11 cellular contexts compared by ENCODE assay signal in the genomic region with DNA sequence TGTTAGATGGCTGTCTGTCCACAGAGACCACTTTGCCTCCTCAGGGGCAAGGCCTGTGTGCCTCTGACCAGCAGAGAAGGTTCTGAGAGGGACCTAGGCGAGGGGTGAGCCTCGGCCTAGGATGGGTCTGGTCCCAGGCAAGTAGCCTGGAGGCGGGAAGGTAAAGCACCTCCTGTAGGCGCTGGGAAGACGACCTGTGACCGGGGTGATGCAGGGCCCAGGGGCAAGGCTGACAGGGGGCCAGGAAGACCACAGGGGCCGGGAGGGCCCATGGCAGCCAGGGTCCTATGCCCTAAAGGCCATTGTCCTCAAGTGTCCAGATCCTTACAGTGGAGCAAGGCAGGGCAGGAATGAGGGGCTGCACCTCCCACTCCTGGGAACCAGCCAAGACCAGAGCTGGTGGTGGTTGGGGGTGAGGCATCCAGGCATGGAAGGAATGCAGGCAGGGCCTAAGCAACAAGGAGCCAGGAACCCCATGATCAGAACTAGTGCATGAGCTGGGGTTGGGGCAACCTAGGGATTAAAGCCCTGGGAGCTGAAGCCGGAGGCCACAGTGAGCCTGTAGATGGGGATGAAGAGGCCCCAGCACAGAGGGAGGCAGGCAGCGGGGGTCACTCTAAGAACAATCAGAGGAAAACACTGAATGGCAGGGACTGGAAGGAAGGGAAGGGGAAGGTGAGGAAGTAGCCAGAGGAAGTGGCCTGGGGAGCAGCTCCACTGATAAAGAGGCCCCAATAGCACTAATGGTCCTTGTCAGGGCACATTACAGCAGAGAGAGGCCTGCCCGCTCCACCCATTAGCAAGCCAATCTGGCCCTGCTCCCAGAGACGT. TPM values are rescaled to one million over a fixed set of nuclear protein-coding genes. Genes with fewer than 3 reads are reported as not detected.
DNase-seq lines count a peak whose midpoint lies in the region; ATAC-seq and TF ChIP-seq lines count a peak whose summit lies in the region.
"Had no signal": no experiment of that assay in that cellular context is flagged by ENCODE, and none has a peak within 500 bp of the region (broad histone marks: within the 10 kb centered on the region; RNA-seq: fewer than 3 reads in every experiment).

No MANE protein-coding gene starts in this region.

- no peak overlapping the region for H3K18ac ChIP-seq in H9 (ENCODE audit: insufficient read length, low read depth, low read length)

- H2BK20ac ChIP-seq in H9 (ENCODE audit: low read depth, low read length, poor library complexity, severe bottlenecking): no peak overlapping the region

- no peak overlapping the region for H3K23ac ChIP-seq in H9 (ENCODE audit: insufficient read length, low read depth, low read length)

- TF ChIP-seq POLR2A in thyroid gland (IDR thresholded peaks at IDR 0.05): no peak

- no peak overlapping the region for H3K4ac ChIP-seq in H9 (ENCODE audit: low read depth, low read length)

- intact Hi-C loops in thyroid gland (cut with DNase I): no loop called here

- no peaks in the 10 kb centered on the region for H3K79me1 ChIP-seq in H9 (ENCODE audit: insufficient read depth, low read depth, low read length, poor library complexity, severe bottlenecking)

- CTCF ChIA-PET in HEK293T (lab: Yijun Ruan, JAX): no interaction called here

- H3K14ac ChIP-seq in H9 (ENCODE audit: insufficient read depth, low read length): no peak overlapping the region

- H2BK12ac ChIP-seq in H9 (ENCODE audit: insufficient read length, low read depth, low read length): no peak overlapping the region

- no peak overlapping the region for H4K5ac ChIP-seq in H9 (ENCODE audit: insufficient read length, low read depth, low read length)

- H3K4me3 ChIP-seq in astrocyte of the spinal cord (ENCODE audit: low read depth, low read length): no peak overlapping the region
- no peak overlapping the region for H3K4me3 ChIP-seq in thyroid gland (replicated peaks in 1 of 3)

- H3K4me3 Mint-ChIP-seq in H9: no peak overlapping the region
- H3K4me3 Mint-ChIP-seq: activated naive CD4-positive, alpha-beta T cell treated with anti-CD3 and anti-CD28 coated beads, Interleukin-2, amount 50 U/mL, for 24 hours had no signal

- H4K8ac ChIP-seq in H9 (replicated peaks; ENCODE audit: insufficient read length, low read depth, low read length): no peak overlapping the region

- no peak for ATAC-seq in HG02571 (IDR thresholded peaks at IDR 0.05; ENCODE audit: unreplicated experiment)

- H3K27me3 ChIP-seq in H9 (ENCODE audit: insufficient read depth, low read length) (no peaks in the 10 kb centered on the region), thyroid gland (no peaks in the 10 kb centered on the region)

- H3K27ac ChIP-seq in H9 (ENCODE audit: insufficient read length, low read depth, low read length) (no peak overlapping the region), thyroid gland (peak overlapping the region in 2 of 3 donors; percentile 5 to 43)

- H3K27ac Mint-ChIP-seq in H9: peak overlapping the region in 2 of 3 experiments; percentile 86 to 87; a peak in 5 of 7 replicates
- H3K27ac Mint-ChIP-seq: activated naive CD4-positive, alpha-beta T cell treated with anti-CD3 and anti-CD28 coated beads, Interleukin-2, amount 50 U/mL, for 24 hours had no signal

- H3K4me1 Mint-ChIP-seq in H9: peaks cover 52 to 57% of the 10 kb centered on the region in 2 experiments
- H3K4me1 Mint-ChIP-seq: activated naive CD4-positive, alpha-beta T cell treated with anti-CD3 and anti-CD28 coated beads, Interleukin-2, amount 50 U/mL, for 24 hours had no signal

- no peaks in the 10 kb centered on the region for H3K23me2 ChIP-seq in H9 (ENCODE audit: insufficient read length, low read depth, low read length, poor library complexity, severe bottlenecking)

- no peaks in the 10 kb centered on the region; the same call in 1 of the 2 replicates for H3K4me1 ChIP-seq in H9 (ENCODE audit: insufficient read depth, low read length)
- H3K4me1 ChIP-seq in thyroid gland: peaks cover 12 to 20% of the 10 kb centered on the region in 2 donors

- H3K27me3 Mint-ChIP-seq in H9 (ENCODE audit: low read depth): no peaks in the 10 kb centered on the region
- H3K27me3 Mint-ChIP-seq: activated naive CD4-positive, alpha-beta T cell treated with anti-CD3 and anti-CD28 coated beads, Interleukin-2, amount 50 U/mL, for 24 hours had no signal

- H4K91ac ChIP-seq in H9 (ENCODE audit: insufficient read length, low read depth, low read length): no peak overlapping the region

- no peaks in the 10 kb centered on the region for H3K9me3 Mint-ChIP-seq in H9
- H3K9me3 Mint-ChIP-seq: activated naive CD4-positive, alpha-beta T cell treated with anti-CD3 and anti-CD28 coated beads, Interleukin-2, amount 50 U/mL, for 24 hours had no signal

- POLR2A ChIA-PET in HEK293T (lab: Yijun Ruan, JAX): no interaction called here

- H4K20me1 ChIP-seq in H9 (ENCODE audit: control insufficient read depth, insufficient read depth, insufficient read length): no peaks in the 10 kb centered on the region

- no peak overlapping the region for H3T11ph ChIP-seq in H9 (ENCODE audit: low read length)

- no peak overlapping the region for H3K9ac ChIP-seq in H9 (ENCODE audit: extremely low read depth, insufficient read length, low read length)

- H2AFZ ChIP-seq in H9 (ENCODE audit: low read length): no peak overlapping the region

- TF ChIP-seq CTCF in H9 (conservative IDR thresholded peaks at IDR 0.05) (no peak), astrocyte of the spinal cord (IDR thresholded peaks at IDR 0.05; ENCODE audit: low read depth, low read length) (no peak), thyroid gland (IDR thresholded peaks at IDR 0.05) (no peak), GM10266 (IDR thresholded peaks at IDR 0.05; ENCODE audit: control insufficient read depth, insufficient read depth, low read depth, missing control alignments) (no peak)

- no peak overlapping the region for H2BK5ac ChIP-seq in H9 (ENCODE audit: insufficient read length, low read length)

- H2BK120ac ChIP-seq in H9 (ENCODE audit: low read depth, low read length, poor library complexity, severe bottlenecking): no peak overlapping the region

- no peak overlapping the region for H3K4me2 ChIP-seq in H9 (ENCODE audit: insufficient read depth, insufficient read length, low read length)

- H3K9me3 ChIP-seq in H9 (ENCODE audit: control insufficient read depth, low read depth, low read length): no peaks in the 10 kb centered on the region
- H3K9me3 ChIP-seq in thyroid gland: no peaks in the 10 kb centered on the region

- H3K36me3 Mint-ChIP-seq in H9 (ENCODE audit: insufficient read depth in 1 of 3, low read depth in 3 of 3): no peaks in the 10 kb centered on the region
- H3K36me3 Mint-ChIP-seq: activated naive CD4-positive, alpha-beta T cell treated with anti-CD3 and anti-CD28 coated beads, Interleukin-2, amount 50 U/mL, for 24 hours had no signal

- H3K79me2 ChIP-seq in H9 (ENCODE audit: insufficient read depth, low read length): no peaks in the 10 kb centered on the region

- H2BK15ac ChIP-seq in H9 (ENCODE audit: low read depth, low read length): no peak overlapping the region

- H3K36me3 ChIP-seq in thyroid gland: no peaks in the 10 kb centered on the region

- DNase-seq in H9 (no peak), astrocyte of the spinal cord (ENCODE audit: low read depth, low spot score) (peak; percentile 29), kidney tubule cell (ENCODE audit: low spot score) (peak; percentile 21), thyroid gland (peak; percentile 51 to 58), GM10266 (ENCODE audit: extremely low spot score) (no peak), HEK293T (ENCODE audit: extremely low spot score) (no peak)
- DNase-seq: hippocampal formation, NCI-H1417, NCI-H526 had no signal

- H3K56ac ChIP-seq in H9 (ENCODE audit: insufficient read length, low read depth, low read length): no peak overlapping the region

- in situ Hi-C loops in astrocyte of the spinal cord (cut with HindIII; ENCODE audit: low sequenced_read_pairs): no loop called here

- H2AK5ac ChIP-seq in H9 (ENCODE audit: insufficient read length, low read length): no peak overlapping the region

- WGBS in H9 (ENCODE audit: extremely low coverage, insufficient read length, low lambda C conversion rate): no CpG with 5 or more reads among the region's 11 CpGs
- 81 to 87% methylated on average over 11 of the region's 11 CpGs for WGBS in thyroid gland, 2 donors

TF ChIP-seq in HEK293T, 16 proteins besides CTCF, POLR2A, EP300 and RAD21:
- TF ChIP-seq ARNT (IDR thresholded peaks at IDR 0.05) (no peak), FOXM1 (IDR thresholded peaks at IDR 0.05; ENCODE audit: borderline replicate concordance) (no peak), ELF4 (IDR thresholded peaks at IDR 0.05) (no peak)
TF ChIP-seq in HEK293T: peak in this region for 0.

RNA-seq across cellular contexts. Expression of a gene that starts 32.9 kb away (rescaled TPM):
- total RNA-seq in H9 (2021) (0.72 and 0.83 TPM in 2 replicates), thyroid gland (1 to 10 TPM; 1.1 to 3.6 (median 1.9) TPM)

RNA-seq across cellular contexts. Expression of a gene that starts 59.8 kb away (rescaled TPM):
- total RNA-seq in H9 (2021) (6.9 and 7.8 TPM in 2 replicates), thyroid gland (1 to 10 TPM; 5.6 to 6.4 (median 6.1) TPM)

Comparison
In these comparisons a context has a peak if more than half of its experiments do, and no peak if none do; other contexts are left out.
1. DNase-seq: peak in astrocyte of the spinal cord (single experiment), kidney tubule cell (single experiment) and thyroid gland (2 of 2); none in H9 (single experiment), GM10266 (single experiment) and HEK293T (single experiment).